Comparison of ENCODE assay signal across 11 cellular contexts in genomic region chr9:111925784-111926183, GRCh38. TPM values are rescaled to one million over a fixed set of nuclear protein-coding genes. Genes with fewer than 3 reads are reported as not detected.
A peak's percentile ranks its signal among the peaks of the same experiment; 100 is the strongest.
DNase-seq lines count a peak whose midpoint lies in the region; ATAC-seq and TF ChIP-seq lines count a peak whose summit lies in the region.
"Had no signal": no experiment of that assay in that cellular context is flagged by ENCODE, and none has a peak within 500 bp of the region (broad histone marks: within the 10 kb centered on the region; RNA-seq: fewer than 3 reads in every experiment).

No MANE protein-coding gene starts in this region.

- H3K79me2 ChIP-seq in OCI-LY7 (ENCODE audit: insufficient read depth, low read depth, low read length) = peaks cover 47% of the 10 kb centered on the region; the same call in 1 of the 2 replicates
- H3K79me2 ChIP-seq in hepatocyte = peaks cover 63% of the 10 kb centered on the region

- peaks cover 71% of the 10 kb centered on the region for H3K4me1 ChIP-seq in OCI-LY7 (ENCODE audit: insufficient read depth, low read length, poor library complexity, severe bottlenecking)
- H3K4me1 ChIP-seq in hepatocyte (ENCODE audit: insufficient read depth) = no peaks in the 10 kb centered on the region
- H3K4me1 ChIP-seq in spleen = peaks cover 32 to 94% (median 67%) of the 10 kb centered on the region in 6 donors
- no peaks in the 10 kb centered on the region for H3K4me1 ChIP-seq in uterus

- TF ChIP-seq CTCF in OCI-LY7 (conservative IDR thresholded peaks at IDR 0.05; ENCODE audit: low read length) = no peak
- TF ChIP-seq CTCF in hepatocyte (IDR thresholded peaks at IDR 0.05; ENCODE audit: poor library complexity) = no peak
- no peak for TF ChIP-seq CTCF in spleen (IDR thresholded peaks at IDR 0.05 in 8 of 11, conservative IDR thresholded peaks at IDR 0.05 in 3 of 11)
- no peak for TF ChIP-seq CTCF in uterus (IDR thresholded peaks at IDR 0.05)

- intact Hi-C loops in OCI-LY7 (cut with micrococcal nuclease; ENCODE audit: unreplicated experiment) (loop anchor here (2.0 to 10.0 kb wide), 2 partner anchors 29 to 149 kb away; partner anchors contain the start of gene UGCG), spleen (cut with DNase I; ENCODE audit: low total_unique reads) (no loop called here), uterus (cut with DNase I; ENCODE audit: low total_unique reads) (no loop called here)

- H4K20me1 ChIP-seq in OCI-LY7 (ENCODE audit: insufficient read depth, low read length) (no peaks in the 10 kb centered on the region; the same call in 1 of the 2 replicates), hepatocyte (ENCODE audit: insufficient read depth, poor library complexity, severe bottlenecking) (no peaks in the 10 kb centered on the region)

- BruUV-seq in OCI-LY7 (replicated peaks; lab: Mats Ljungman, UMichigan) = no TSS peak

- no peak for ATAC-seq in HG03460 (IDR thresholded peaks at IDR 0.05; ENCODE audit: unreplicated experiment)

- CTCF ChIA-PET in OCI-LY7 (lab: Charles Lee; ENCODE audit: unreplicated experiment) = no interaction called here

- H3K27me3 ChIP-seq in hepatocyte = no peaks in the 10 kb centered on the region
- no peaks in the 10 kb centered on the region for H3K27me3 ChIP-seq in spleen (replicated peaks in 1 of 7)
- H3K27me3 ChIP-seq in uterus = no peaks in the 10 kb centered on the region
- H3K27me3 ChIP-seq: SJSA1 had no signal

- H3K27ac ChIP-seq in OCI-LY7 (ENCODE audit: low read depth, low read length, poor library complexity, severe bottlenecking) (peak overlapping the region; percentile 80), hepatocyte (peak overlapping the region; percentile 6), spleen (peak overlapping the region; percentile 36 to 89 (median 81)), uterus (no peak overlapping the region)
- H3K27ac ChIP-seq: SJSA1 had no signal

- H2AFZ ChIP-seq in OCI-LY7 (ENCODE audit: low read length) (no peak overlapping the region), hepatocyte (no peak overlapping the region)

- H3K36me3 ChIP-seq in OCI-LY7 (ENCODE audit: insufficient read depth, low read length) (peaks cover 52% of the 10 kb centered on the region), hepatocyte (replicated peaks; ENCODE audit: insufficient read depth, low read depth) (no peaks in the 10 kb centered on the region), spleen (peaks cover 0 to 87% (median 37%) of the 10 kb centered on the region in 6 donors), uterus (no peaks in the 10 kb centered on the region)

- TF ChIP-seq POLR2A in spleen (IDR thresholded peaks at IDR 0.05) = no peak
- no peak for TF ChIP-seq POLR2A in uterus (IDR thresholded peaks at IDR 0.05)

- H3K4me2 ChIP-seq in OCI-LY7 (ENCODE audit: low read length) (peak overlapping the region; percentile 71), hepatocyte (no peak overlapping the region)

- H3K4me3 ChIP-seq in OCI-LY7 (ENCODE audit: low read depth, low read length, poor library complexity, severe bottlenecking) (peak overlapping the region; percentile 32), hepatocyte (no peak overlapping the region), spleen (peak overlapping the region in 1 of 8 donors; percentile 36), uterus (no peak overlapping the region)
- H3K4me3 ChIP-seq: SJSA1 had no signal

- POLR2A ChIA-PET in OCI-LY7 (lab: Charles Lee) = interaction anchor here (0.5 to 1.9 kb wide), 4 partner anchors 10 to 113 kb away, joined by 3 to 8 read pairs (median 4); partner anchors contain the start of gene UGCG

- DNase-seq in NCI-H510A treated with DMSO at 0.1 percent for 48 hours (lab: John Stamatoyannopoulos, UW) (peak; percentile 29), NCI-H510A (lab: John Stamatoyannopoulos, UW) (no peak), OCI-LY7 (ENCODE audit: low spot score) (no peak), hepatocyte (ENCODE audit: low spot score) (no peak), spleen (no peak), uterus (no peak)
- no peak for DNase-seq in activated CD8-positive, alpha-beta memory T cell treated with anti-CD3 and anti-CD28 coated beads, Interleukin-2, amount 50 U/mL, for 48 hours
- DNase-seq: Calu3, NCI-H187 had no signal

- H3K9me2 ChIP-seq in OCI-LY7 (ENCODE audit: insufficient read depth, low read length) = no peaks in the 10 kb centered on the region
- no peaks in the 10 kb centered on the region for H3K9me2 ChIP-seq in hepatocyte (replicated peaks; ENCODE audit: insufficient read depth)

- H3K9me3 ChIP-seq in OCI-LY7 (ENCODE audit: low read length) (no peaks in the 10 kb centered on the region), hepatocyte (ENCODE audit: low read depth) (no peaks in the 10 kb centered on the region), spleen (no peaks in the 10 kb centered on the region), uterus (no peaks in the 10 kb centered on the region)
- H3K9me3 ChIP-seq: SJSA1 had no signal

- WGBS in hepatocyte (ENCODE audit: low lambda C conversion rate, missing lambda C conversion rate) = 71% methylated on average over 2 of the region's 2 CpGs
- WGBS in spleen, 5 donors = 41 to 70% (median 51%) methylated on average over 2 of the region's 2 CpGs

RNA-seq across cellular contexts. Expression of gene UGCG, which starts 29.2 kb away (rescaled TPM):
- total RNA-seq in OCI-LY7 (2014; rRNA removed; shearing (Covaris generic)) = 12.0 and 14.7 TPM in 2 replicates
- total RNA-seq in OCI-LY7 (2022) (12.9 and 16.5 TPM in 2 replicates), hepatocyte (107 and 109 TPM in 2 replicates), spleen (100 to 1,000 TPM in 3 of 7 donors, 10 to 100 TPM in 4; 62.8 to 178 (median 100.0) TPM), uterus (10 to 100 TPM; 12.3 to 75.1 (median 34.5) TPM)
- polyA plus RNA-seq in hepatocyte (50.9 and 54.6 TPM in 2 replicates), spleen (10 to 100 TPM; 18.1 to 23.8 (median 20.7) TPM)

Comparison
In these comparisons a context has a peak if more than half of its experiments do, and no peak if none do; other contexts are left out.
1. H3K27ac ChIP-seq: peak in OCI-LY7 (single experiment), hepatocyte (single experiment) and spleen (8 of 8); none in uterus (0 of 2).